20 cellular contexts compared by ENCODE assay signal in the genomic region with DNA sequence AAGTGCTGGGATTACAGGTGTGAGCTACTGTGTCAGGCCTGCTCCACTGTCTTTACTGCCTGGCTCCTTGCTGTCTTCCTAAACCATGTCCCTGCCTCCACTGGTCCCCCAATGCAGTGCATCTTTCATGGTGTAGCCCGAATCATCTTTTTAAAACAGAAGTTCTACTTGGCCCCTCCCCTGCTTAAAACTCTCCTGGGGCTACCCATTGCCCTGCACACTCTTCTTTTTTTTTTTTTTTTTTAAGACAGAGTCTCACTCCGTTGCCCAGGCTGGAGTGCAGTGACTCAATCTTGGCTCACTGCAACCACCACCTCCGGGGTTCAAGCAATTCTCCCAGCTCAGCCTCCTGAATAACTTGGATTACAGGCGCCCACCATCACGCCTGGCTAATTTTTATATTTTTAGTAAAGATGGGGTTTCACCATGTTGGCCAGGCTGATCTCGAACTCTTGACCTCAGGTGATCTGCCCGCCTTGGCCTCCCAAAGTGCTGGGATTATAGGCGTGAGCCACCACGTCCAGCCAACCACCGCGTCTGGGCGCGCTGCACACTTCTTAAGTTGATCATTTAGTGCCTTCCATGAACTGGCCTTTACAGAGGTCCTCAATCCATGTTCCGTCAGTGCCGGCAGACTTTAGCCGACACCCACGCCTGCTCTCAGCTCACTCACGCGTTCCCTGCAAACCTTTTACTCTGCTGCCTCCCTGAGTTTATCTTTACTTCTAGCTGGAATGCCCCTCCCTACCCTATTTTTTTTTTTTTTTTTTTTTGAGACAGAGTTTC. TPM values are rescaled to one million over a fixed set of nuclear protein-coding genes. Genes with fewer than 3 reads are reported as not detected.
DNase-seq lines count a peak whose midpoint lies in the region; ATAC-seq lines count a peak whose summit lies in the region.
"Had no signal": no experiment of that assay in that cellular context is flagged by ENCODE, and none has a peak within 500 bp of the region (broad histone marks: within the 10 kb centered on the region; RNA-seq: fewer than 3 reads in every experiment).

No MANE protein-coding gene starts in this region.

- no peak overlapping the region for H3K4me3 ChIP-seq in BLaER1
- H3K4me3 ChIP-seq: GM12878, PC-9 had no signal

- POLR2A ChIA-PET in T-cell (lab: Charles Lee): interaction anchor here in 1 of 2 donors (0.6 kb wide), 1 partner anchor 63 kb away, joined by 4 read pairs; no protein-coding TSS in a partner anchor

- no peaks in the 10 kb centered on the region for H3K36me3 ChIP-seq in BLaER1

- H4K20me1 ChIP-seq in BLaER1: no peaks in the 10 kb centered on the region

- CTCF ChIA-PET in T-cell (lab: Charles Lee): interaction anchor here in 1 of 2 donors (0.6 kb wide), 1 partner anchor 591 kb away, joined by 3 read pairs; no protein-coding TSS in a partner anchor

- H3K9me3 Mint-ChIP-seq in memory B cell: no peaks in the 10 kb centered on the region
- no peaks in the 10 kb centered on the region for H3K9me3 Mint-ChIP-seq in T-cell
- H3K9me3 Mint-ChIP-seq: activated naive CD4-positive, alpha-beta T cell treated with anti-CD3 and anti-CD28 coated beads, Interleukin-2, amount 50 U/mL, for 72 hours; activated T-cell treated with anti-CD3 and anti-CD28 coated beads, Interleukin-2, amount 50 U/mL, for 72 hours had no signal

- no peak overlapping the region for H3K27ac ChIP-seq in BLaER1
- H3K27ac ChIP-seq: PC-9 had no signal

- H3K4me2 ChIP-seq in BLaER1: peak overlapping the region; percentile 19; the same call in 1 of the 2 replicates
- H3K4me2 ChIP-seq: PC-9 had no signal

- DNase-seq in amniotic epithelial cell (ENCODE audit: low read depth): peak; percentile 63
- no peak for DNase-seq in memory B cell (ENCODE audit: low spot score in 2 of 2)
- no peak for DNase-seq in HPDE6-E6E7 (ENCODE audit: extremely low spot score)
- no peak for DNase-seq in T-cell
- no peak for DNase-seq in NCI-H510A (lab: John Stamatoyannopoulos, UW)
- DNase-seq: activated CD4-positive, CD25-positive, alpha-beta regulatory T cell; activated CD8-positive, alpha-beta memory T cell treated with anti-CD3 and anti-CD28 coated beads for 24 hours; activated T-cell treated with anti-CD3 and anti-CD28 coated beads, Interleukin-2, amount 50 U/mL, for 72 hours; DMS153; GF-D8; Karpas-422; NCI-H187 treated with DMSO at 0.1 percent for 48 hours; NCI-H2227 treated with DMSO at 0.1 percent for 48 hours; PC-9 had no signal

- H3K4me3 Mint-ChIP-seq in memory B cell: no peak overlapping the region
- H3K4me3 Mint-ChIP-seq in T-cell: no peak overlapping the region
- H3K4me3 Mint-ChIP-seq: activated T-cell treated with anti-CD3 and anti-CD28 coated beads, Interleukin-2, amount 50 U/mL, for 72 hours had no signal

- H3K27me3 ChIP-seq in BLaER1: no peaks in the 10 kb centered on the region

- peaks cover 65% of the 10 kb centered on the region for H3K4me1 ChIP-seq in BLaER1

- H3K36me3 Mint-ChIP-seq in memory B cell (no peaks in the 10 kb centered on the region), T-cell (no peaks in the 10 kb centered on the region)
- H3K36me3 Mint-ChIP-seq: activated naive CD4-positive, alpha-beta T cell treated with anti-CD3 and anti-CD28 coated beads, Interleukin-2, amount 50 U/mL, for 72 hours had no signal

- H3K9ac ChIP-seq in BLaER1: no peak overlapping the region

- H3K27ac Mint-ChIP-seq in memory B cell (no peak overlapping the region), T-cell (no peak overlapping the region)
- H3K27ac Mint-ChIP-seq: activated T-cell treated with anti-CD3 and anti-CD28 coated beads, Interleukin-2, amount 50 U/mL, for 72 hours had no signal

- H3K27me3 Mint-ChIP-seq in memory B cell (peaks cover 3% of the 10 kb centered on the region), T-cell (peaks cover 0 to 3% of the 10 kb centered on the region in 2 donors)

- H3K9me3 ChIP-seq in BLaER1: no peaks in the 10 kb centered on the region

- H3K4me1 Mint-ChIP-seq in memory B cell (peaks cover 24% of the 10 kb centered on the region), T-cell (peaks cover 13 to 18% (median 17%) of the 10 kb centered on the region in 3 donors)

- ATAC-seq in memory B cell (ENCODE audit: low read depth): peak; percentile 52
- no peak for ATAC-seq in T-cell (replicated peaks in 1 of 4)
- ATAC-seq: activated naive CD4-positive, alpha-beta T cell treated with anti-CD3 and anti-CD28 coated beads, Interleukin-2, amount 50 U/mL, for 72 hours; activated T-cell treated with anti-CD3 and anti-CD28 coated beads, Interleukin-2, amount 50 U/mL, for 72 hours had no signal

RNA-seq across cellular contexts. Expression of a gene that starts 2.4 kb away (rescaled TPM):
- under 1 TPM in 3 of 5 donors, not detected in 2; 0.26 to 0.44 (median 0.38) TPM for total RNA-seq in T-cell
- total RNA-seq: activated naive CD4-positive, alpha-beta T cell treated with anti-CD3 and anti-CD28 coated beads, Interleukin-2, amount 50 U/mL, for 72 hours; activated T-cell treated with anti-CD3 and anti-CD28 coated beads, Interleukin-2, amount 50 U/mL, for 72 hours; HT-29; PC-9; T-helper 2 cell treated with Interferon-gamma antibody and Interleukin-4, amounts not matched to agents 100 ng/mL and 5 ng/mL, for 36 hours had no signal

RNA-seq across cellular contexts. Expression of a gene that starts 5.5 kb away (rescaled TPM):
- total RNA-seq in T-cell: 10 to 100 TPM in 3 of 5 donors, 1 to 10 TPM in 2; 7.0 to 31.1 (median 12.8) TPM

RNA-seq across cellular contexts. Expression of a gene that starts 10.9 kb away (rescaled TPM):
- not detected for total RNA-seq in T-cell
- total RNA-seq: activated naive CD4-positive, alpha-beta T cell treated with anti-CD3 and anti-CD28 coated beads, Interleukin-2, amount 50 U/mL, for 72 hours; activated T-cell treated with anti-CD3 and anti-CD28 coated beads, Interleukin-2, amount 50 U/mL, for 72 hours; GM12878; HT-29; pulmonary artery endothelial cell; T-helper 2 cell treated with Interferon-gamma antibody and Interleukin-4, amounts not matched to agents 100 ng/mL and 5 ng/mL, for 36 hours had no signal

RNA-seq across cellular contexts. Expression of a gene that starts 20.2 kb away (rescaled TPM):
- under 1 TPM in 2 of 5 donors, not detected in 3; 0.21 to 0.35 TPM for total RNA-seq in T-cell

RNA-seq across cellular contexts. Expression of a gene that starts 30.4 kb away (rescaled TPM):
- 100 to 1,000 TPM; 169 to 240 (median 199) TPM for total RNA-seq in T-cell
